In genomic region chr10:14583967-14584366, GRCh38 we compare ENCODE assay signal across 19 cellular contexts.
A peak's percentile ranks its signal among the peaks of the same experiment; 100 is the strongest.
DNase-seq lines count a peak whose midpoint lies in the region; ATAC-seq and TF ChIP-seq lines count a peak whose summit lies in the region.
"Had no signal": no experiment of that assay in that cellular context is flagged by ENCODE, and none has a peak within 500 bp of the region (broad histone marks: within the 10 kb centered on the region; RNA-seq: fewer than 3 reads in every experiment).

No MANE protein-coding gene starts in this region.

- no peaks in the 10 kb centered on the region for H3K27me3 Mint-ChIP-seq in activated T-cell treated with anti-CD3 and anti-CD28 coated beads, Interleukin-2, amount 50 U/mL, for 4 hours (ENCODE audit: low read depth)
- no peaks in the 10 kb centered on the region for H3K27me3 Mint-ChIP-seq in T-helper 17 cell
- H3K27me3 Mint-ChIP-seq in stimulated activated memory B cell treated with anti-CD40 and anti-IgM and Interleukin-4, amounts not matched to agents 10 μg/mL and 1 μg/mL and 100 μg/mL, for 72 hours: no peaks in the 10 kb centered on the region

- DNase-seq in activated T-cell treated with anti-CD3 and anti-CD28 coated beads, Interleukin-2, amount 50 U/mL, for 4 hours: no peak
- no peak for DNase-seq in activated T-cell treated with anti-CD3 and anti-CD28 coated beads, Interleukin-2, amount 50 U/mL, for 1 hour
- no peak for DNase-seq in T-helper 17 cell
- DNase-seq in dorsolateral prefrontal cortex: no peak
- DNase-seq in kidney glomerular epithelial cell (lab: John Stamatoyannopoulos, UW): no peak
- DNase-seq in H4 (ENCODE audit: low spot score): no peak
- DNase-seq: ACHN, anterior cingulate cortex, GF-D8, glutamatergic neuron, GOT3, mammary epithelial cell, NCI-H1694 treated with DMSO at 0.1 percent for 48 hours, nucleus accumbens had no signal

- peak overlapping the region; percentile 72 for H3K4me3 Mint-ChIP-seq in activated T-cell treated with anti-CD3 and anti-CD28 coated beads, Interleukin-2, amount 50 U/mL, for 4 hours
- H3K4me3 Mint-ChIP-seq in T-helper 17 cell: peak overlapping the region; percentile 85
- H3K4me3 Mint-ChIP-seq in stimulated activated memory B cell treated with anti-CD40 and anti-IgM and Interleukin-4, amounts not matched to agents 10 μg/mL and 1 μg/mL and 100 μg/mL, for 72 hours: no peak overlapping the region

- no peaks in the 10 kb centered on the region for H3K27me3 ChIP-seq in dorsolateral prefrontal cortex
- H3K27me3 ChIP-seq: SJSA1, vagina had no signal

- no peak overlapping the region for H3K4me3 ChIP-seq in dorsolateral prefrontal cortex
- H3K4me3 ChIP-seq: coronary artery, SJSA1, vagina had no signal

- ATAC-seq in activated T-cell treated with anti-CD3 and anti-CD28 coated beads, Interleukin-2, amount 50 U/mL, for 4 hours: no peak
- ATAC-seq in T-helper 17 cell (no peak), HG03280 (IDR thresholded peaks at IDR 0.05; ENCODE audit: unreplicated experiment) (no peak)
- no peak for ATAC-seq in stimulated activated memory B cell treated with anti-CD40 and anti-IgM and Interleukin-4, amounts not matched to agents 10 μg/mL and 1 μg/mL and 100 μg/mL, for 72 hours

- H3K9me3 Mint-ChIP-seq in activated T-cell treated with anti-CD3 and anti-CD28 coated beads, Interleukin-2, amount 50 U/mL, for 4 hours: no peaks in the 10 kb centered on the region
- H3K9me3 Mint-ChIP-seq in stimulated activated memory B cell treated with anti-CD40 and anti-IgM and Interleukin-4, amounts not matched to agents 10 μg/mL and 1 μg/mL and 100 μg/mL, for 72 hours: no peaks in the 10 kb centered on the region

- no peaks in the 10 kb centered on the region for H3K9me3 ChIP-seq in T-helper 17 cell (ENCODE audit: control insufficient read depth, low read length, poor library complexity, severe bottlenecking)
- H3K9me3 ChIP-seq: SJSA1, vagina had no signal

- no peak for TF ChIP-seq CTCF in dorsolateral prefrontal cortex (IDR thresholded peaks at IDR 0.05 in 54 of 56, conservative IDR thresholded peaks at IDR 0.05 in 2 of 56; ENCODE audit: low read depth in 1 of 56, partially characterized antibody in 56 of 56)

- peaks cover 92% of the 10 kb centered on the region for H3K4me1 Mint-ChIP-seq in activated T-cell treated with anti-CD3 and anti-CD28 coated beads, Interleukin-2, amount 50 U/mL, for 4 hours (ENCODE audit: low read depth)
- H3K4me1 Mint-ChIP-seq in T-helper 17 cell: peaks cover 77% of the 10 kb centered on the region
- H3K4me1 Mint-ChIP-seq in stimulated activated memory B cell treated with anti-CD40 and anti-IgM and Interleukin-4, amounts not matched to agents 10 μg/mL and 1 μg/mL and 100 μg/mL, for 72 hours: peaks cover 94% of the 10 kb centered on the region

- H3K36me3 Mint-ChIP-seq in activated T-cell treated with anti-CD3 and anti-CD28 coated beads, Interleukin-2, amount 50 U/mL, for 4 hours (ENCODE audit: insufficient read depth): peaks cover 27% of the 10 kb centered on the region
- no peaks in the 10 kb centered on the region for H3K36me3 Mint-ChIP-seq in T-helper 17 cell (ENCODE audit: low read depth)
- peaks cover 12% of the 10 kb centered on the region for H3K36me3 Mint-ChIP-seq in stimulated activated memory B cell treated with anti-CD40 and anti-IgM and Interleukin-4, amounts not matched to agents 10 μg/mL and 1 μg/mL and 100 μg/mL, for 72 hours

- H3K27ac ChIP-seq in dorsolateral prefrontal cortex: peak overlapping the region in 40 of 59 donors; percentile 7 to 100 (median 48)
- H3K27ac ChIP-seq: coronary artery, SJSA1, vagina had no signal

- H3K27ac Mint-ChIP-seq in T-helper 17 cell: peak overlapping the region; percentile 97
- H3K27ac Mint-ChIP-seq in stimulated activated memory B cell treated with anti-CD40 and anti-IgM and Interleukin-4, amounts not matched to agents 10 μg/mL and 1 μg/mL and 100 μg/mL, for 72 hours: peak overlapping the region; percentile 86

- intact Hi-C loops in dorsolateral prefrontal cortex (cut with DNase I): no loop called here
